In the genomic region with DNA sequence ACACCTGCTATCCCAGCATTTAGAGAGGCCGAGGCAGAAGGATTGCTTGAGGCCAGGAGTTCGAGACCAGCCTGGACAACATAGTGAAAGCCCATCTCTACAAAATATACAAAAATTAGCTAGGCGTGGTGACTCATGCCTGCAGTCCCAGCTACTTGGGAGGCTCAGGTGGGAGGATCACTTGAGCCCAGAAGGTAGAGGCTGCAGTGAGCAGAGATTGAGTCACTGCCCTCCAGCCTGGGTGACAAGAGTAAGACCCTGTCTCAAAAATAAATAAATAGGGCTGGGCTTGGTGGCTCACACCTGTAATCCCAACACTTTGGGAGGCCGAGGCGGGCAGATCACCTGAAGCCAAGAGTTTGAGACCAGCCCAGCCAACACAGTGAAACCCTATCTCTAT, we compare ENCODE assay signal across 7 cellular contexts. TPM values are rescaled to one million over a fixed set of nuclear protein-coding genes. Genes with fewer than 3 reads are reported as not detected.
A peak's percentile ranks its signal among the peaks of the same experiment; 100 is the strongest.
DNase-seq lines count a peak whose midpoint lies in the region; ATAC-seq and TF ChIP-seq lines count a peak whose summit lies in the region.
"Not testable (repeated sequence)": the region's sequence is repeated elsewhere in the genome, so short reads cannot be mapped to it uniquely, and the experiment has no call there.

No MANE protein-coding gene starts in this region.

- not testable (repeated sequence) for H3K4me1 ChIP-seq in GM23338 (ENCODE audit: insufficient read depth); parathyroid adenoma
- peaks cover 0 to 27% (median 10%) of the 10 kb centered on the region in 3 donors for H3K4me1 ChIP-seq in gastroesophageal sphincter

- not testable (repeated sequence) for H3K4me2 ChIP-seq in GM23338; parathyroid adenoma (ENCODE audit: low read length)

- not testable (repeated sequence) for H3K27ac ChIP-seq in GM23338 (ENCODE audit: low read depth); parathyroid adenoma
- H3K27ac ChIP-seq in SK-N-MC, result peak overlapping the region; percentile 72; the same call in 1 of the 2 replicates
- peak overlapping the region in 3 of 4 donors; percentile 68 to 71 (median 68) for H3K27ac ChIP-seq in gastroesophageal sphincter

- H3K27me3 Mint-ChIP-seq in GM23338 (ENCODE audit: insufficient read depth, low read depth, poor library complexity), result peaks cover 13% of the 10 kb centered on the region
- H3K27me3 Mint-ChIP-seq in activated CD4-positive, alpha-beta memory T cell treated with anti-CD3 and anti-CD28 coated beads, Interleukin-2, amount 10 ng/mL, durations not matched to agents 7 days and 5 days; activated naive CD8-positive, alpha-beta T cell treated with anti-CD3 and anti-CD28 coated beads, Interleukin-2, amount 10 ng/mL, durations not matched to agents 7 days and 5 days: not testable (repeated sequence)
- peaks cover 0 to 22% (median 0%) of the 10 kb centered on the region in 3 donors for H3K27me3 Mint-ChIP-seq in naive B cell

- peak overlapping the region; percentile 92; the same call in 1 of the 2 replicates for H2AFZ ChIP-seq in GM23338
- peak overlapping the region; percentile 61 for H2AFZ ChIP-seq in parathyroid adenoma

- DNase-seq in GM23338 (ENCODE audit: low spot score); SK-N-MC (ENCODE audit: low read depth, low spot score); activated CD4-positive, alpha-beta memory T cell treated with anti-CD3 and anti-CD28 coated beads, Interleukin-2, amount 10 ng/mL, durations not matched to agents 7 days and 5 days; activated naive CD8-positive, alpha-beta T cell treated with anti-CD3 and anti-CD28 coated beads, Interleukin-2, amount 10 ng/mL, durations not matched to agents 7 days and 5 days; naive B cell: not testable (repeated sequence)

- not testable (repeated sequence) for H3K9ac ChIP-seq in SK-N-MC (ENCODE audit: insufficient read length); parathyroid adenoma

- H3K27ac Mint-ChIP-seq in GM23338 (0 out of 2 replicates have a peak overlapping the region, but pooled peaks have one; percentile 19), naive B cell (peak overlapping the region in 1 of 6 donors; percentile 32)
- not testable (repeated sequence) for H3K27ac Mint-ChIP-seq in activated CD4-positive, alpha-beta memory T cell treated with anti-CD3 and anti-CD28 coated beads, Interleukin-2, amount 10 ng/mL, durations not matched to agents 7 days and 5 days; activated naive CD8-positive, alpha-beta T cell treated with anti-CD3 and anti-CD28 coated beads, Interleukin-2, amount 10 ng/mL, durations not matched to agents 7 days and 5 days

- H3K4me1 Mint-ChIP-seq in GM23338; activated naive CD8-positive, alpha-beta T cell treated with anti-CD3 and anti-CD28 coated beads, Interleukin-2, amount 10 ng/mL, durations not matched to agents 7 days and 5 days: not testable (repeated sequence)
- H3K4me1 Mint-ChIP-seq in activated CD4-positive, alpha-beta memory T cell treated with anti-CD3 and anti-CD28 coated beads, Interleukin-2, amount 10 ng/mL, durations not matched to agents 7 days and 5 days, result peaks cover 19% of the 10 kb centered on the region
- peaks cover 8 to 15% (median 12%) of the 10 kb centered on the region in 3 donors for H3K4me1 Mint-ChIP-seq in naive B cell

- not testable (repeated sequence) for H4K20me1 ChIP-seq in GM23338 (replicated peaks; ENCODE audit: insufficient read depth)

- not testable (repeated sequence) for TF ChIP-seq EP300 in gastroesophageal sphincter (IDR thresholded peaks at IDR 0.05)

- H3K4me3 ChIP-seq in GM23338; SK-N-MC; gastroesophageal sphincter; parathyroid adenoma (ENCODE audit: low read depth, low read length): not testable (repeated sequence)

- H3K27me3 ChIP-seq in GM23338 (ENCODE audit: insufficient read depth); gastroesophageal sphincter; parathyroid adenoma (ENCODE audit: control insufficient read depth, insufficient read depth, low read length): not testable (repeated sequence)

- 97 to 100% methylated on average over 3 to 5 of the region's 5 CpGs for WGBS in gastroesophageal sphincter (ENCODE audit: low coverage in 1 of 2), 2 donors

- H3K36me3 Mint-ChIP-seq in GM23338 (ENCODE audit: low read depth); activated CD4-positive, alpha-beta memory T cell treated with anti-CD3 and anti-CD28 coated beads, Interleukin-2, amount 10 ng/mL, durations not matched to agents 7 days and 5 days (ENCODE audit: low read depth); activated naive CD8-positive, alpha-beta T cell treated with anti-CD3 and anti-CD28 coated beads, Interleukin-2, amount 10 ng/mL, durations not matched to agents 7 days and 5 days; naive B cell: not testable (repeated sequence)

- not testable (repeated sequence) for H3K79me2 ChIP-seq in GM23338 (replicated peaks; ENCODE audit: insufficient read depth); parathyroid adenoma

- H3K4me3 Mint-ChIP-seq in GM23338 (peak overlapping the region; percentile 27; the same call in 1 of the 3 replicates), naive B cell (peak overlapping the region in 6 of 8 donors; percentile 29 to 79 (median 45))
- peak overlapping the region; percentile 39 for H3K4me3 Mint-ChIP-seq in activated CD4-positive, alpha-beta memory T cell treated with anti-CD3 and anti-CD28 coated beads, Interleukin-2, amount 10 ng/mL, durations not matched to agents 7 days and 5 days
- H3K4me3 Mint-ChIP-seq in activated naive CD8-positive, alpha-beta T cell treated with anti-CD3 and anti-CD28 coated beads, Interleukin-2, amount 10 ng/mL, durations not matched to agents 7 days and 5 days, result peak overlapping the region; percentile 48

- not testable (repeated sequence) for H3K9me2 ChIP-seq in GM23338 (ENCODE audit: insufficient read depth)

- TF ChIP-seq POLR2A in gastroesophageal sphincter (IDR thresholded peaks at IDR 0.05), result not testable (repeated sequence)

- not testable (repeated sequence) for H3K9me3 ChIP-seq in SK-N-MC (ENCODE audit: low read depth, low read length); gastroesophageal sphincter; parathyroid adenoma (ENCODE audit: control insufficient read depth, low read length)

- POLR2A ChIA-PET in activated CD4-positive, alpha-beta memory T cell treated with anti-CD3 and anti-CD28 coated beads, Interleukin-2, amount 10 ng/mL, durations not matched to agents 7 days and 5 days (lab: Charles Lee), result interaction anchor here (6.7 kb wide), 1 partner anchor 13 kb away, joined by 57 read pairs; a partner anchor contains a TSS
- POLR2A ChIA-PET in activated naive CD8-positive, alpha-beta T cell treated with anti-CD3 and anti-CD28 coated beads, Interleukin-2, amount 10 ng/mL, durations not matched to agents 7 days and 5 days (lab: Charles Lee), result interaction anchor here (2.2 to 5.3 kb wide), 2 partner anchors 13 to 157 kb away, joined by 8 to 50 read pairs; a partner anchor contains a TSS

- not testable (repeated sequence) for ATAC-seq in GM23338; activated naive CD8-positive, alpha-beta T cell treated with anti-CD3 and anti-CD28 coated beads, Interleukin-2, amount 10 ng/mL, durations not matched to agents 7 days and 5 days (ENCODE audit: low read depth); gastroesophageal sphincter; naive B cell (ENCODE audit: low read depth in 2 of 2)

- not testable (repeated sequence) for H3F3A ChIP-seq in GM23338 (replicated peaks; ENCODE audit: low read depth)

- H3K9me3 Mint-ChIP-seq in GM23338; activated CD4-positive, alpha-beta memory T cell treated with anti-CD3 and anti-CD28 coated beads, Interleukin-2, amount 10 ng/mL, durations not matched to agents 7 days and 5 days; activated naive CD8-positive, alpha-beta T cell treated with anti-CD3 and anti-CD28 coated beads, Interleukin-2, amount 10 ng/mL, durations not matched to agents 7 days and 5 days; naive B cell: not testable (repeated sequence)

- H3K36me3 ChIP-seq in GM23338 (ENCODE audit: insufficient read depth); SK-N-MC (ENCODE audit: insufficient read depth, low read length); gastroesophageal sphincter; parathyroid adenoma (ENCODE audit: control insufficient read depth, insufficient read depth, low read length): not testable (repeated sequence)

- CTCF ChIA-PET in activated CD4-positive, alpha-beta memory T cell treated with anti-CD3 and anti-CD28 coated beads, Interleukin-2, amount 10 ng/mL, durations not matched to agents 7 days and 5 days (lab: Charles Lee), result interaction anchor here (0.9 to 3.8 kb wide), 3 partner anchors 147 to 173 kb away, joined by 3 to 16 read pairs (median 3); no protein-coding TSS in a partner anchor

- TF ChIP-seq CTCF in GM23338 (conservative IDR thresholded peaks at IDR 0.05; ENCODE audit: low read depth in 2 of 2); gastroesophageal sphincter (IDR thresholded peaks at IDR 0.05); parathyroid adenoma (IDR thresholded peaks at IDR 0.05): not testable (repeated sequence)

RNA-seq across cellular contexts. Expression of a gene that starts 6.9 kb away (rescaled TPM):
- total RNA-seq in GM23338 (2014; rRNA removed; shearing (Covaris generic)), result 190 and 255 TPM in 2 replicates
- 40.1 and 40.9 TPM in 2 replicates for polyA plus RNA-seq in GM23338 (2016; fragmentation: Nextera tagmentation; extraction: Ambion mirVana)
- total RNA-seq in activated CD4-positive, alpha-beta memory T cell treated with anti-CD3 and anti-CD28 coated beads, Interleukin-2, amount 10 ng/mL, durations not matched to agents 7 days and 5 days, result 10 to 100 TPM; 92.9 to 96.6 TPM
- total RNA-seq in activated naive CD8-positive, alpha-beta T cell treated with anti-CD3 and anti-CD28 coated beads, Interleukin-2, amount 10 ng/mL, durations not matched to agents 7 days and 5 days, result 10 to 100 TPM; 74.9 to 83.3 TPM
- 10 to 100 TPM; 17.4 to 41.5 (median 26.8) TPM for total RNA-seq in gastroesophageal sphincter
- polyA plus RNA-seq in naive B cell (ENCODE audit: low read depth in 6 of 6), result 1 to 10 TPM; 3.2 to 5.4 (median 4.5) TPM

RNA-seq across cellular contexts. Expression of a gene that starts 12.2 kb away (rescaled TPM):
- 12.3 and 15.2 TPM in 2 replicates for total RNA-seq in GM23338 (2014; rRNA removed; shearing (Covaris generic))
- polyA plus RNA-seq in GM23338 (2016; fragmentation: Nextera tagmentation; extraction: Ambion mirVana), result 15.8 and 16.6 TPM in 2 replicates
- 10 to 100 TPM; 52.2 to 54.3 TPM for total RNA-seq in activated CD4-positive, alpha-beta memory T cell treated with anti-CD3 and anti-CD28 coated beads, Interleukin-2, amount 10 ng/mL, durations not matched to agents 7 days and 5 days
- total RNA-seq in activated naive CD8-positive, alpha-beta T cell treated with anti-CD3 and anti-CD28 coated beads, Interleukin-2, amount 10 ng/mL, durations not matched to agents 7 days and 5 days, result 10 to 100 TPM; 83.1 to 85.4 TPM
- 100 to 1,000 TPM in 1 of 4 donors, 10 to 100 TPM in 3; 69.9 to 374 (median 88.7) TPM for total RNA-seq in gastroesophageal sphincter
- polyA plus RNA-seq in naive B cell (ENCODE audit: low read depth in 6 of 6), result 100 to 1,000 TPM in 3 of 6 donors, 10 to 100 TPM in 3; 40.2 to 177 (median 125) TPM

RNA-seq across cellular contexts. Expression of a gene that starts 36.3 kb away (rescaled TPM):
- 118 and 140 TPM in 2 replicates for total RNA-seq in GM23338 (2014; rRNA removed; shearing (Covaris generic))
- polyA plus RNA-seq in GM23338 (2016; fragmentation: Nextera tagmentation; extraction: Ambion mirVana), result 347 TPM in 2 replicates
- 10 to 100 TPM; 44.5 to 47.4 TPM for total RNA-seq in activated CD4-positive, alpha-beta memory T cell treated with anti-CD3 and anti-CD28 coated beads, Interleukin-2, amount 10 ng/mL, durations not matched to agents 7 days and 5 days
- total RNA-seq in activated naive CD8-positive, alpha-beta T cell treated with anti-CD3 and anti-CD28 coated beads, Interleukin-2, amount 10 ng/mL, durations not matched to agents 7 days and 5 days, result 10 to 100 TPM; 46.5 to 48.5 TPM
- 10 to 100 TPM; 22.9 to 32.2 (median 27.3) TPM for total RNA-seq in gastroesophageal sphincter
- polyA plus RNA-seq in naive B cell (ENCODE audit: low read depth in 6 of 6), result 10 to 100 TPM; 50.0 to 99.3 (median 70.8) TPM
